ENCODE assay signal across 7 cellular contexts in the genomic region with DNA sequence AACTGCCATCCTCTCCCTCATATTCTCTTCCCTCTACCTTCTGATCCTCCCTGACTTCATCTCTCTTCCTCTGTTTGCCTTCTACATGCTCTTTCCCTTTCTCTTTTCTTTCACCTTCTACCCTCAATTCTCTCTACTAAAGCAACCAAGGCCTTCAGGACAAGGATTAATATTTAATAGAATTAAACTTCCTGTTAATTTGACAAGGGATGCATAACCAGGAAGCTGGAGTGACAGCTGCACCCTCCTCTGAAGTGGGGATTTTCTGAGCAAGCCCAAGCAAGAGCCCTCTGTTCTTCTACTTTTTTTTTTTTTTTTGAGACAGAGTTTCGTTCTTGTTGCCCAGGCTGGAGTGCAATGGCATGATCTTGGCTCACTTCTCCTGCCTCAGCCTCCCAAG.
DNase-seq lines count a peak whose midpoint lies in the region; ATAC-seq and TF ChIP-seq lines count a peak whose summit lies in the region.

No MANE protein-coding gene starts in this region.

- WGBS in prostate gland, result 21% methylated on average over 1 of the region's 1 CpG

- no peaks in the 10 kb centered on the region for H3K9me3 Mint-ChIP-seq in activated naive CD8-positive, alpha-beta T cell treated with anti-CD3 and anti-CD28 coated beads, Interleukin-2, amount 10 ng/mL, durations not matched to agents 7 days and 5 days

- H3K4me1 Mint-ChIP-seq in activated naive CD8-positive, alpha-beta T cell treated with anti-CD3 and anti-CD28 coated beads, Interleukin-2, amount 10 ng/mL, durations not matched to agents 7 days and 5 days, result peaks cover 49% of the 10 kb centered on the region

- H3K9me3 ChIP-seq in prostate gland, result no peaks in the 10 kb centered on the region

- H3K4me3 Mint-ChIP-seq in activated naive CD8-positive, alpha-beta T cell treated with anti-CD3 and anti-CD28 coated beads, Interleukin-2, amount 10 ng/mL, durations not matched to agents 7 days and 5 days, result peak overlapping the region; percentile 34

- no peaks in the 10 kb centered on the region for H3K36me3 ChIP-seq in prostate gland

- no peaks in the 10 kb centered on the region for H3K27me3 ChIP-seq in prostate gland (replicated peaks; ENCODE audit: insufficient read depth)

- TF ChIP-seq POLR2A in prostate gland (IDR thresholded peaks at IDR 0.05), result no peak

- H3K27me3 Mint-ChIP-seq in activated naive CD8-positive, alpha-beta T cell treated with anti-CD3 and anti-CD28 coated beads, Interleukin-2, amount 10 ng/mL, durations not matched to agents 7 days and 5 days, result no peaks in the 10 kb centered on the region

- peak overlapping the region; percentile 24 to 44 for H3K27ac ChIP-seq in prostate gland

- H3K4me1 ChIP-seq in prostate gland (replicated peaks), result no peaks in the 10 kb centered on the region

- no peak for TF ChIP-seq CTCF in prostate gland (IDR thresholded peaks at IDR 0.05)

- H3K27ac Mint-ChIP-seq in activated naive CD8-positive, alpha-beta T cell treated with anti-CD3 and anti-CD28 coated beads, Interleukin-2, amount 10 ng/mL, durations not matched to agents 7 days and 5 days, result peak overlapping the region; percentile 75

- H3K36me3 Mint-ChIP-seq in activated naive CD8-positive, alpha-beta T cell treated with anti-CD3 and anti-CD28 coated beads, Interleukin-2, amount 10 ng/mL, durations not matched to agents 7 days and 5 days, result no peaks in the 10 kb centered on the region

- POLR2A ChIA-PET in activated naive CD8-positive, alpha-beta T cell treated with anti-CD3 and anti-CD28 coated beads, Interleukin-2, amount 10 ng/mL, durations not matched to agents 7 days and 5 days (lab: Charles Lee), result interaction anchor here (0.9 to 1.5 kb wide), 2 partner anchors 9 to 75 kb away, joined by 3 to 5 read pairs; a partner anchor contains a TSS

- ATAC-seq in GM18508 (IDR thresholded peaks at IDR 0.05; ENCODE audit: insufficient read depth, unreplicated experiment) (peak; percentile 34), HG03108 (IDR thresholded peaks at IDR 0.05; ENCODE audit: unreplicated experiment) (peak; percentile 37), HG03520 (IDR thresholded peaks at IDR 0.05; ENCODE audit: unreplicated experiment) (no peak)
- no peak for ATAC-seq in activated naive CD8-positive, alpha-beta T cell treated with anti-CD3 and anti-CD28 coated beads, Interleukin-2, amount 10 ng/mL, durations not matched to agents 7 days and 5 days (ENCODE audit: low read depth)

- DNase-seq in activated naive CD8-positive, alpha-beta T cell treated with anti-CD3 and anti-CD28 coated beads, Interleukin-2, amount 10 ng/mL, durations not matched to agents 7 days and 5 days, result no peak
- DNase-seq in prostate gland (ENCODE audit: low spot score) (peak; percentile 32), NOMO-1 treated with dmso at 0.1 percent for 144 hours (lab: John Stamatoyannopoulos, UW; ENCODE audit: unreplicated experiment) (no peak), NCI-H2081 (lab: John Stamatoyannopoulos, UW) (no peak)

- intact Hi-C loops in prostate gland (cut with DNase I), result no loop called here

- H3K4me3 ChIP-seq in prostate gland, result no peak overlapping the region

Comparison
In these comparisons a context has a peak if more than half of its experiments do, and no peak if none do; other contexts are left out.
1. ATAC-seq: peak in GM18508 (single experiment) and HG03108 (single experiment); none in activated naive CD8-positive, alpha-beta T cell treated with anti-CD3 and anti-CD28 coated beads, Interleukin-2, amount 10 ng/mL, durations not matched to agents 7 days and 5 days (single experiment) and HG03520 (single experiment).